ENCODE assay signal across 17 cellular contexts in genomic region chr4:173834151-173834550, GRCh38.
DNase-seq lines count a peak whose midpoint lies in the region; ATAC-seq and TF ChIP-seq lines count a peak whose summit lies in the region.
"Had no signal": no experiment of that assay in that cellular context is flagged by ENCODE, and none has a peak within 500 bp of the region (broad histone marks: within the 10 kb centered on the region; RNA-seq: fewer than 3 reads in every experiment).

No MANE protein-coding gene starts in this region.

- 0 out of 2 replicates have a peak, but pooled peaks cover 3% of the 10 kb centered on the region for H3K27me3 ChIP-seq in HCT116 (ENCODE audit: insufficient read depth, low read length)
- H3K27me3 ChIP-seq in right cardiac atrium (ENCODE audit: control insufficient read depth, insufficient read depth): no peaks in the 10 kb centered on the region
- H3K27me3 ChIP-seq in thyroid gland: no peaks in the 10 kb centered on the region

- 76% methylated on average over 1 of the region's 1 CpG for WGBS in right cardiac atrium
- 80 to 87% methylated on average over 1 of the region's 1 CpG for WGBS in thyroid gland, 2 donors

- TF ChIP-seq POLR2A in HCT116 (IDR thresholded peaks at IDR 0.05; ENCODE audit: borderline replicate concordance, extremely low read depth, insufficient read depth, insufficient read length) (no peak), GM18505 (IDR thresholded peaks at IDR 0.05; ENCODE audit: borderline replicate concordance, extremely low read depth, insufficient read depth, insufficient read length) (no peak), thyroid gland (IDR thresholded peaks at IDR 0.05) (no peak)

- POLR2A ChIA-PET in HCT116 (lab: Charles Lee): no interaction called here

- no TSS peak for BruUV-seq in HCT116 (replicated peaks; lab: Mats Ljungman, UMichigan)

- RAD21 ChIA-PET in HCT116 (lab: Charles Lee; ENCODE audit: low non-redundant PET in 1 of 2, low total read pairs in 2 of 2, uncharacterized antibody in 2 of 2, unreplicated experiment in 2 of 2): no interaction called here

- H3K4me2 ChIP-seq in HCT116 (ENCODE audit: low read length): no peak overlapping the region

- CTCF ChIA-PET in HCT116 (lab: Charles Lee): no interaction called here

- TF ChIP-seq CTCF in HCT116 (IDR thresholded peaks at IDR 0.05 in 2 of 3, conservative IDR thresholded peaks at IDR 0.05 in 1 of 3; ENCODE audit: borderline replicate concordance in 1 of 3, insufficient read depth in 1 of 3, low read depth in 2 of 3, low read length in 2 of 3): peak in 2 of 3 experiments; percentile 14 to 36; a peak in 3 of 6 replicates
- peak; percentile 26 for TF ChIP-seq CTCF in fibroblast of pulmonary artery (IDR thresholded peaks at IDR 0.05; ENCODE audit: low read length, missing control alignments)
- no peak for TF ChIP-seq CTCF in thyroid gland (IDR thresholded peaks at IDR 0.05)

- H3K9me3 ChIP-seq in HCT116 (ENCODE audit: control insufficient read depth in 1 of 2, insufficient read depth in 1 of 2, low read depth in 1 of 2, low read length in 2 of 2) (no peaks in the 10 kb centered on the region), right cardiac atrium (ENCODE audit: control insufficient read depth, low read length) (no peaks in the 10 kb centered on the region), thyroid gland (no peaks in the 10 kb centered on the region)
- H3K9me3 ChIP-seq: lower lobe of right lung had no signal

- DNase-seq in CD1c-positive myeloid dendritic cell (ENCODE audit: extremely low spot score) (peak; percentile 5), HCT116 (ENCODE audit: low read depth, low spot score) (peak; percentile 13), OCI-M1 (lab: John Stamatoyannopoulos, UW) (peak; percentile 73), fibroblast of pulmonary artery (ENCODE audit: low read depth) (peak; percentile 52), right cardiac atrium (no peak), thyroid gland (no peak)
- DNase-seq: activated CD4-positive, alpha-beta T cell treated with anti-CD3 and anti-CD28 coated beads for 4 hours; activated T-cell treated with anti-CD3 and anti-CD28 coated beads, Interleukin-2, amount 50 U/mL, for 24 hours; C1 segment of cervical spinal cord; GDM1; KG1; lower lobe of right lung; NCI-H2081 treated with DMSO at 0.1 percent for 48 hours; stimulated activated naive CD4-positive, alpha-beta T cell treated with Interleukin-2 at 50 U/mL for 16 hours had no signal

- intact Hi-C loops in HCT116 (cut with micrococcal nuclease) (no loop called here), right cardiac atrium (cut with DNase I) (no loop called here), thyroid gland (cut with DNase I) (no loop called here)

- ATAC-seq in HCT116: peak; percentile 81
- ATAC-seq in GM18505 (IDR thresholded peaks at IDR 0.05; ENCODE audit: unreplicated experiment): no peak
- no peak for ATAC-seq in right cardiac atrium
- ATAC-seq in GM18873 (IDR thresholded peaks at IDR 0.05; ENCODE audit: low FRiP score, unreplicated experiment): no peak
- ATAC-seq: esophagus mucosa, lower lobe of right lung had no signal

- no peaks in the 10 kb centered on the region for H3K36me3 ChIP-seq in HCT116 (ENCODE audit: control insufficient read depth in 1 of 2, insufficient read depth in 2 of 2, low read length in 2 of 2)
- no peaks in the 10 kb centered on the region for H3K36me3 ChIP-seq in thyroid gland
- H3K36me3 ChIP-seq: lower lobe of right lung had no signal

- peak; percentile 21 for TF ChIP-seq RAD21 in HCT116 (IDR thresholded peaks at IDR 0.05; ENCODE audit: low read depth)

- H3K4me1 ChIP-seq in HCT116 (ENCODE audit: control insufficient read depth in 1 of 2, insufficient read depth in 2 of 2, low read length in 2 of 2) (no peaks in the 10 kb centered on the region), right cardiac atrium (ENCODE audit: control insufficient read depth, insufficient read depth, low read length) (no peaks in the 10 kb centered on the region), thyroid gland (no peaks in the 10 kb centered on the region)
- H3K4me1 ChIP-seq: lower lobe of right lung had no signal

- H3K9ac ChIP-seq in HCT116 (ENCODE audit: low read length): no peak overlapping the region

- H3K4me3 ChIP-seq in HCT116 (replicated peaks in 1 of 2; ENCODE audit: low read depth in 1 of 2, low read length in 2 of 2) (no peak overlapping the region), fibroblast of pulmonary artery (replicated peaks; ENCODE audit: low read depth, low read length) (no peak overlapping the region), right cardiac atrium (ENCODE audit: low read length) (no peak overlapping the region), thyroid gland (replicated peaks in 1 of 3) (no peak overlapping the region)
- H3K4me3 ChIP-seq: lower lobe of right lung had no signal

- no peaks in the 10 kb centered on the region for H3K79me2 ChIP-seq in HCT116 (ENCODE audit: insufficient read depth, low read length)

- H3K27ac ChIP-seq in HCT116 (ENCODE audit: low read depth, low read length) (no peak overlapping the region), right cardiac atrium (ENCODE audit: low read length) (no peak overlapping the region), thyroid gland (no peak overlapping the region)
- H3K27ac ChIP-seq: lower lobe of right lung had no signal

- H3K9me2 ChIP-seq in HCT116 (ENCODE audit: insufficient read depth): no peaks in the 10 kb centered on the region

- H2AFZ ChIP-seq in HCT116 (ENCODE audit: low read depth, low read length, poor library complexity, severe bottlenecking): no peak overlapping the region

- H4K20me1 ChIP-seq in HCT116 (ENCODE audit: insufficient read depth): no peaks in the 10 kb centered on the region

TF ChIP-seq in HCT116, 20 proteins besides CTCF, POLR2A, EP300 and RAD21:
- no peak for TF ChIP-seq ZNF274 (IDR thresholded peaks at IDR 0.05; ENCODE audit: low read depth, low read length)

Comparison
In these comparisons a context has a peak if more than half of its experiments do, and no peak if none do; other contexts are left out.
1. DNase-seq: peak in CD1c-positive myeloid dendritic cell (single experiment), HCT116 (single experiment), OCI-M1 (single experiment) and fibroblast of pulmonary artery (single experiment); none in right cardiac atrium (0 of 3) and thyroid gland (0 of 2).
2. CTCF ChIP-seq: peak in HCT116 (2 of 3) and fibroblast of pulmonary artery (single experiment); none in thyroid gland (0 of 6).